In the genomic region with DNA sequence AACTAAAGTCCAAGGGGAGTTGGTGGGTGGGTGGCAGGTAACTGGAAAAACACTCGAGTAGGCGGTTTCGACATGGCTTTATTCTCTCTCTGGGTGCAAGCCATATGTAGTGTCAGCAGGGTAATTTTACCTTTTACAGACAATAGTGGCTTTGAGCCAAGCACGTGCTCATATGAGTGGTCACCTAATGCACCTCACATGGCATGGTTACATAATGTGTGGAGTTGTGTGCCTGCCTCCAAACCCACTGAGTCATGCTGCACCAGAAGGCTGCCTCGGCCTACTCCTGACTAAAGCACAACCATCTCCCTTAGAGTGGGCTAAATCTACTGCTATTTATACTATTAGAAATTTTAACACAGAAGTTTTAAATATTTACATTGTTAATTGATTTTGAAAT, we compare ENCODE assay signal across 14 cellular contexts. TPM values are rescaled to one million over a fixed set of nuclear protein-coding genes. Genes with fewer than 3 reads are reported as not detected.
A peak's percentile ranks its signal among the peaks of the same experiment; 100 is the strongest.
DNase-seq lines count a peak whose midpoint lies in the region; ATAC-seq, FAIRE-seq and TF ChIP-seq lines count a peak whose summit lies in the region.
"Had no signal": no experiment of that assay in that cellular context is flagged by ENCODE, and none has a peak within 500 bp of the region (broad histone marks: within the 10 kb centered on the region; RNA-seq: fewer than 3 reads in every experiment).

No MANE protein-coding gene starts in this region.

- H3K79me1 ChIP-seq in mesenchymal stem cell (replicated peaks; ENCODE audit: low read length, poor library complexity, severe bottlenecking), result no peaks in the 10 kb centered on the region

- H2AK5ac ChIP-seq in mesenchymal stem cell (ENCODE audit: low read length, severe bottlenecking), result no peak overlapping the region

- H3K27ac ChIP-seq in GM12878 (ENCODE audit: control insufficient read depth, insufficient read depth), result no peak overlapping the region
- H3K27ac ChIP-seq in mesenchymal stem cell (ENCODE audit: low read length, poor library complexity, severe bottlenecking), result no peak overlapping the region

- H2AFZ ChIP-seq in GM12878 (ENCODE audit: control insufficient read depth, low read depth, low read length), result no peak overlapping the region
- no peak overlapping the region for H2AFZ ChIP-seq in mesenchymal stem cell (ENCODE audit: low read depth, low read length)

- no peak overlapping the region for H3K18ac ChIP-seq in mesenchymal stem cell (ENCODE audit: low read depth in 1 of 2, low read length in 2 of 2)

- H4K91ac ChIP-seq in mesenchymal stem cell (ENCODE audit: low read length), result no peak overlapping the region

- no TSS peak for BruUV-seq in GM12878 (replicated peaks; lab: Mats Ljungman, UMichigan)

- H3K4me1 ChIP-seq in GM12878 (ENCODE audit: control insufficient read depth, insufficient read depth, low read length) (no peaks in the 10 kb centered on the region), mesenchymal stem cell (ENCODE audit: control insufficient read depth, insufficient read depth, low read depth, low read length) (no peaks in the 10 kb centered on the region)

- no peak for TF ChIP-seq POLR2A in GM12878 (IDR thresholded peaks at IDR 0.05; ENCODE audit: low read depth, low read length)

- H3K36me3 ChIP-seq in GM12878 (ENCODE audit: control insufficient read depth in 2 of 2, insufficient read depth in 2 of 2, low read length in 1 of 2), result no peaks in the 10 kb centered on the region
- no peaks in the 10 kb centered on the region for H3K36me3 ChIP-seq in mesenchymal stem cell (ENCODE audit: control insufficient read depth in 1 of 2, insufficient read depth in 2 of 2, low read depth in 1 of 2, low read length in 2 of 2)

- H3K4me2 ChIP-seq in GM12878 (ENCODE audit: control insufficient read depth, insufficient read depth) (no peak overlapping the region), mesenchymal stem cell (ENCODE audit: low read length, poor library complexity, severe bottlenecking) (no peak overlapping the region)

- H3K4ac ChIP-seq in mesenchymal stem cell (ENCODE audit: low read depth in 1 of 2, low read length in 2 of 2), result no peak overlapping the region

- H3K23ac ChIP-seq in mesenchymal stem cell (ENCODE audit: low read length in 2 of 2), result no peak overlapping the region

- no peak overlapping the region for H2BK120ac ChIP-seq in mesenchymal stem cell (ENCODE audit: low read depth, low read length)

- in situ Hi-C loops in GM12878 (cut with MboI), result no loop called here

- ATAC-seq in GM12878 (no peak), HG03196 (IDR thresholded peaks at IDR 0.05; ENCODE audit: unreplicated experiment) (no peak)
- ATAC-seq: activated T-cell treated with anti-CD3 and anti-CD28 coated beads, Interleukin-2, amount 50 U/mL, for 72 hours had no signal

- TF ChIP-seq CTCF in GM12878 (IDR thresholded peaks at IDR 0.05 in 2 of 3, conservative IDR thresholded peaks at IDR 0.05 in 1 of 3; ENCODE audit: control insufficient read depth in 2 of 3, extremely low read depth in 1 of 3, insufficient read depth in 1 of 3, low read depth in 3 of 3, low read length in 3 of 3), result no peak

- H3K9ac ChIP-seq in GM12878 (ENCODE audit: control insufficient read depth, insufficient read depth, low read length) (no peak overlapping the region), mesenchymal stem cell (ENCODE audit: low read length) (peak overlapping the region; percentile 32)

- TF ChIP-seq EP300 in Ishikawa (IDR thresholded peaks at IDR 0.05; ENCODE audit: borderline replicate concordance), result peak; percentile 59; the same call in 1 of the 2 replicates
- TF ChIP-seq EP300 in GM12878 (IDR thresholded peaks at IDR 0.05; ENCODE audit: borderline replicate concordance in 1 of 2, control insufficient read depth in 1 of 2, low read depth in 2 of 2, low read length in 2 of 2), result no peak

- SMC1A ChIA-PET in GM12878 (lab: Charles Lee; ENCODE audit: uncharacterized antibody, unreplicated experiment), result no interaction called here

- POLR2A ChIA-PET in GM12878 (lab: Charles Lee), result no interaction called here

- FAIRE-seq in GM12878 (lab: Jason Lieb, UNC), result no peak
- FAIRE-seq: small intestine had no signal

- no peak overlapping the region for H2BK12ac ChIP-seq in mesenchymal stem cell (ENCODE audit: low read length in 2 of 2)

- RAD21 ChIA-PET in GM12878 (lab: Charles Lee; ENCODE audit: unreplicated experiment), result interaction anchor here (0.8 to 1.4 kb wide), 2 partner anchors 42 to 45 kb away, joined by 3 read pairs; no protein-coding TSS in a partner anchor

- H2BK15ac ChIP-seq in mesenchymal stem cell (ENCODE audit: low read depth, poor library complexity, severe bottlenecking), result no peak overlapping the region

- no peak overlapping the region for H4K8ac ChIP-seq in mesenchymal stem cell (ENCODE audit: low read length)

- WGBS in GM12878 (ENCODE audit: insufficient coverage, insufficient replicate concordance, low lambda C conversion rate, missing lambda C conversion rate), result 34% methylated on average over 5 of the region's 5 CpGs
- WGBS in mesenchymal stem cell, result 95% methylated on average over 5 of the region's 5 CpGs

- no peaks in the 10 kb centered on the region for H4K20me1 ChIP-seq in GM12878 (ENCODE audit: control insufficient read depth, insufficient read depth)

- DNase-seq in EL (peak; percentile 21), GM12878 (ENCODE audit: low read depth, low spot score) (no peak), mesenchymal stem cell (no peak), germinal center (ENCODE audit: low spot score) (no peak), NCI-H146 (lab: John Stamatoyannopoulos, UW) (no peak)
- DNase-seq: activated CD4-positive, alpha-beta T cell treated with anti-CD3 and anti-CD28 coated beads, Interleukin-2, amount 10 ng/mL, durations not matched to agents 24 days and 14 days; activated T-cell treated with anti-CD3 and anti-CD28 coated beads, Interleukin-2, amount 50 U/mL, for 72 hours; aorta; effector CD4-positive, alpha-beta T cell; small intestine; T-helper 1 cell had no signal

- intact Hi-C loops in GM12878 (cut with micrococcal nuclease; ENCODE audit: unreplicated experiment), result no loop called here

- H3K14ac ChIP-seq in mesenchymal stem cell (ENCODE audit: low read length in 2 of 2), result no peak overlapping the region

- no peak for TF ChIP-seq RAD21 in Ishikawa (IDR thresholded peaks at IDR 0.05; ENCODE audit: low read depth)
- TF ChIP-seq RAD21 in GM12878 (IDR thresholded peaks at IDR 0.05; ENCODE audit: insufficient read depth, low read depth, low read length), result no peak

- CTCF ChIA-PET in GM12878 (lab: Yijun Ruan, JAX), result no interaction called here

- H3K9me3 ChIP-seq in GM12878 (replicated peaks; ENCODE audit: control insufficient read depth, insufficient read depth, low read length) (no peaks in the 10 kb centered on the region; the same call in 2 of the 3 replicates), mesenchymal stem cell (ENCODE audit: control insufficient read depth, low read length) (no peaks in the 10 kb centered on the region)

- H2BK5ac ChIP-seq in mesenchymal stem cell (ENCODE audit: low read depth, low read length, poor library complexity, severe bottlenecking), result no peak overlapping the region

- H3K27me3 ChIP-seq in GM12878 (replicated peaks in 1 of 2; ENCODE audit: control insufficient read depth in 2 of 2, insufficient read depth in 2 of 2, low read length in 1 of 2) (no peaks in the 10 kb centered on the region; a peak in 1 of 4 replicates), mesenchymal stem cell (ENCODE audit: control insufficient read depth in 1 of 2, insufficient read depth in 1 of 2, low read length in 2 of 2) (peaks cover 0 to 2% of the 10 kb centered on the region in 2 experiments)

- no peaks in the 10 kb centered on the region for H3K79me2 ChIP-seq in GM12878 (ENCODE audit: control insufficient read depth, insufficient read depth, low read length)

- H3K4me3 ChIP-seq in GM12878 (no peak overlapping the region), mesenchymal stem cell (ENCODE audit: insufficient read depth in 1 of 2, low read depth in 1 of 2, low read length in 2 of 2) (no peak overlapping the region)

RNA-seq across cellular contexts. Expression of a gene that starts 16.5 kb away (rescaled TPM):
- not detected in 2 replicates for total RNA-seq in GM12878 (2013; cell fraction: nucleolus; rRNA removed)
- total RNA-seq in GM12878 (2014; rRNA removed) (2.1 and 2.3 TPM in 2 replicates), GM12878 (2014; rRNA removed; fragmentation: Illumina TruSeq; extraction: Trizol) (1.8 and 2.2 TPM in 2 replicates), GM12878 (2021) (1.6 and 2.1 TPM in 2 replicates)
- 1.1 TPM for polyA plus RNA-seq in GM12878 (2011; ENCODE audit: low read depth)
- polyA plus RNA-seq in GM12878 (2011; rRNA removed) (0.04 TPM in 1 of 2 replicates, not detected in the other), GM12878 (2014; fragmentation: Illumina TruSeq; extraction: Trizol) (1.7 and 2.1 TPM in 2 replicates), GM12878 (2014; fragmentation: Nextera tagmentation; extraction: Ambion mirVana) (1 to 10 TPM; 1.5 to 2.2 TPM), GM12878 (2014; rRNA removed) (1.6 and 2.5 TPM in 2 replicates), GM12878 (2016; fragmentation: Nextera tagmentation; extraction: Ambion mirVana) (1 to 10 TPM; 1.2 to 1.7 TPM)
- 0.06 and 0.07 TPM in 2 replicates for polyA plus RNA-seq in GM12878 (2011; cell fraction: cytosol; rRNA removed)
- polyA plus RNA-seq in GM12878 (2011; cell fraction: nucleus; rRNA removed), result 0.12 TPM in 1 of 2 replicates, not detected in the other
- 0.66 and 0.84 TPM in 2 replicates for polyA plus RNA-seq in GM12878 (2012)
- 0.52 TPM in 1 of 2 replicates, not detected in the other for polyA minus RNA-seq in GM12878 (2011; rRNA and poly(A)+ RNA removed)
- not detected in 2 replicates for polyA minus RNA-seq in GM12878 (2011; cell fraction: cytosol; rRNA and poly(A)+ RNA removed)
- not detected in 2 replicates for polyA minus RNA-seq in GM12878 (2011; cell fraction: nucleus; rRNA and poly(A)+ RNA removed)
- 0.08 TPM for polyA plus RNA-seq in mesenchymal stem cell (2013, experiment 1 of 2)
- polyA plus RNA-seq in mesenchymal stem cell (2013, experiment 2 of 2), result 0.08 TPM
- polyA plus RNA-seq: neural cell had no signal

RNA-seq across cellular contexts. Expression of a gene that starts 41.1 kb away (rescaled TPM):
- total RNA-seq in GM12878 (2013; cell fraction: nucleolus; rRNA removed), result not detected in 2 replicates
- total RNA-seq in GM12878 (2014; rRNA removed) (0.44 TPM in 1 of 2 replicates, not detected in the other), GM12878 (2014; rRNA removed; fragmentation: Illumina TruSeq; extraction: Trizol) (not detected in 2 replicates), GM12878 (2021) (0.31 TPM in 1 of 2 replicates, not detected in the other)
- not detected for polyA plus RNA-seq in GM12878 (2011; ENCODE audit: low read depth)
- polyA plus RNA-seq in GM12878 (2011; rRNA removed) (not detected in 2 replicates), GM12878 (2014; fragmentation: Illumina TruSeq; extraction: Trizol) (0.03 TPM in 1 of 2 replicates, not detected in the other), GM12878 (2014; fragmentation: Nextera tagmentation; extraction: Ambion mirVana) (not detected), GM12878 (2014; rRNA removed) (not detected in 2 replicates), GM12878 (2016; fragmentation: Nextera tagmentation; extraction: Ambion mirVana) (not detected)
- polyA plus RNA-seq in GM12878 (2011; cell fraction: cytosol; rRNA removed), result not detected in 2 replicates
- not detected in 2 replicates for polyA plus RNA-seq in GM12878 (2011; cell fraction: nucleus; rRNA removed)
- polyA plus RNA-seq in GM12878 (2012), result 0.06 TPM in 1 of 2 replicates, not detected in the other
- not detected in 2 replicates for polyA minus RNA-seq in GM12878 (2011; rRNA and poly(A)+ RNA removed)
- not detected in 2 replicates for polyA minus RNA-seq in GM12878 (2011; cell fraction: cytosol; rRNA and poly(A)+ RNA removed)
- not detected in 2 replicates for polyA minus RNA-seq in GM12878 (2011; cell fraction: nucleus; rRNA and poly(A)+ RNA removed)
- 0.04 TPM for polyA plus RNA-seq in mesenchymal stem cell (2013, experiment 1 of 2)
- polyA plus RNA-seq in mesenchymal stem cell (2013, experiment 2 of 2), result 0.04 TPM
- total RNA-seq: activated CD4-positive, alpha-beta T cell treated with anti-CD3 and anti-CD28 coated beads, Interleukin-2, amount 10 ng/mL, durations not matched to agents 24 days and 14 days; activated T-cell treated with anti-CD3 and anti-CD28 coated beads, Interleukin-2, amount 50 U/mL, for 72 hours had no signal
- polyA plus RNA-seq: neural cell had no signal

RNA-seq across cellular contexts. Expression of a gene that starts 52.8 kb away (rescaled TPM):
- not detected in 2 replicates for total RNA-seq in GM12878 (2013; cell fraction: nucleolus; rRNA removed)
- total RNA-seq in GM12878 (2014; rRNA removed) (0.17 and 0.27 TPM in 2 replicates), GM12878 (2014; rRNA removed; fragmentation: Illumina TruSeq; extraction: Trizol) (0.92 and 1.2 TPM in 2 replicates), GM12878 (2021) (1.2 TPM in 2 replicates)
- 0.17 TPM for polyA plus RNA-seq in GM12878 (2011; ENCODE audit: low read depth)
- polyA plus RNA-seq in GM12878 (2011; rRNA removed) (not detected in 2 replicates), GM12878 (2014; fragmentation: Illumina TruSeq; extraction: Trizol) (1.6 TPM in 2 replicates), GM12878 (2014; fragmentation: Nextera tagmentation; extraction: Ambion mirVana) (under 1 TPM; 0.21 to 0.51 TPM), GM12878 (2014; rRNA removed) (0.94 and 1.2 TPM in 2 replicates), GM12878 (2016; fragmentation: Nextera tagmentation; extraction: Ambion mirVana) (under 1 TPM; 0.49 to 0.82 TPM)
- polyA plus RNA-seq in GM12878 (2011; cell fraction: cytosol; rRNA removed), result not detected in 2 replicates
- polyA plus RNA-seq in GM12878 (2011; cell fraction: nucleus; rRNA removed), result not detected in 2 replicates
- polyA plus RNA-seq in GM12878 (2012), result 0.21 and 0.24 TPM in 2 replicates
- not detected in 2 replicates for polyA minus RNA-seq in GM12878 (2011; rRNA and poly(A)+ RNA removed)
- polyA minus RNA-seq in GM12878 (2011; cell fraction: cytosol; rRNA and poly(A)+ RNA removed), result not detected in 2 replicates
- not detected in 2 replicates for polyA minus RNA-seq in GM12878 (2011; cell fraction: nucleus; rRNA and poly(A)+ RNA removed)
- polyA plus RNA-seq in mesenchymal stem cell (2013, experiment 1 of 2), result not detected
- not detected for polyA plus RNA-seq in mesenchymal stem cell (2013, experiment 2 of 2)
- polyA plus RNA-seq: neural cell had no signal
